Comparison of ENCODE assay signal across 8 cellular contexts in genomic region chr4:1870578-1871443, GRCh38. TPM values are rescaled to one million over a fixed set of nuclear protein-coding genes. Genes with fewer than 3 reads are reported as not detected.
DNase-seq lines count a peak whose midpoint lies in the region; ATAC-seq and TF ChIP-seq lines count a peak whose summit lies in the region.

NSD2 (plus strand) TSS chr4:1871393; CDS start chr4:1900655, 29,262 bp downstream.

- peak; percentile 30 for ATAC-seq in HG03378 (IDR thresholded peaks at IDR 0.05; ENCODE audit: unreplicated experiment)
- peak; percentile 58 for ATAC-seq in left colon

- TF ChIP-seq POLR2A in GM19193 (IDR thresholded peaks at IDR 0.05; ENCODE audit: extremely low read depth, insufficient read depth, insufficient read length) = peak; percentile 83

- DNase-seq in AML-193 (lab: John Stamatoyannopoulos, UW) (peak; percentile 77 to 83), NCI-H446 treated with DMSO at 0.1 percent for 48 hours (lab: John Stamatoyannopoulos, UW) (peak; percentile 68), left colon (peak; percentile 86 to 92)
- DNase-seq in activated CD4-positive, alpha-beta T cell treated with anti-CD3 and anti-CD28 coated beads for 4 hours = peak; percentile 88 to 89
- DNase-seq in stimulated activated CD4-positive, alpha-beta T cell treated with anti-CD3 and anti-CD28 coated beads, Interleukin-1b, Interleukin-23, amount 100 ng/mL, for 4 hours (ENCODE audit: low read depth in 2 of 2) = peak; percentile 86 to 90

- intact Hi-C loops in left colon (cut with DNase I, micrococcal nuclease) = no loop called here

- peak within 1 kb of the TSS; percentile 90 for H3K27ac ChIP-seq in cingulate gyrus (ENCODE audit: low read depth, low read length)

RNA-seq across cellular contexts. Expression of gene NSD2, which starts in this region (rescaled TPM):
- 100 to 1,000 TPM in 1 of 2 donors, 10 to 100 TPM in 1; 64.5 to 115 TPM for total RNA-seq in left colon

Comparison
In these comparisons a context has a peak if more than half of its experiments do, and no peak if none do; other contexts are left out.
1. Peak in every context shown above with its lines: DNase-seq, ATAC-seq and H3K27ac ChIP-seq.